ENCODE assay signal across 16 cellular contexts in the genomic region with DNA sequence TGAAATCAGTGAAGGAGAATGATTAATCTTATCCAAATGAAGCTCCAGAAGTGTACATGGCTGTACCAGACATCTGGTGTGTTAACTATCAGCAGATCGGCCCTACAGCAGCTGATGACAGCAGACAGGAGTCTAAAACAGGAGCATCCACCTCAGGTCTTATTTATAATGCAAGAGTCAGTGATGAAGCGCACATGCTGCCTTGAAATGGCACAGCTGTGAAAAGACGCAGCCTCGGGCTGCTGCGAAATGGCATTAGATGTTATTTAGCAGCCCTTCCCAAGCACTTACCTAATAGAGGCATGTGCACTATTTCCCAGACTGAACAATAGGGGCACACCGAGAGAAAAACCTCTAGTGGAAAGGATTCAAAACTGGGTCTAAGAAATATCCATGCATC.
A peak's percentile ranks its signal among the peaks of the same experiment; 100 is the strongest.
DNase-seq lines count a peak whose midpoint lies in the region; ATAC-seq, FAIRE-seq and TF ChIP-seq lines count a peak whose summit lies in the region.
"Had no signal": no experiment of that assay in that cellular context is flagged by ENCODE, and none has a peak within 500 bp of the region (broad histone marks: within the 10 kb centered on the region; RNA-seq: fewer than 3 reads in every experiment).

No MANE protein-coding gene starts in this region.

- H3K27me3 ChIP-seq in BE2C (no peaks in the 10 kb centered on the region), astrocyte (ENCODE audit: insufficient read depth, low read length) (no peaks in the 10 kb centered on the region), neural progenitor cell (no peaks in the 10 kb centered on the region), gastroesophageal sphincter (no peaks in the 10 kb centered on the region)
- H3K27me3 ChIP-seq: MG63 had no signal

- H2AFZ ChIP-seq in astrocyte (ENCODE audit: low read depth, low read length) (peak overlapping the region; percentile 50), neural progenitor cell (replicated peaks) (peak overlapping the region; percentile 73)

- no peak for TF ChIP-seq EP300 in gastroesophageal sphincter (IDR thresholded peaks at IDR 0.05)

- no peak overlapping the region for H3K4me3 Mint-ChIP-seq in astrocyte (ENCODE audit: unreplicated experiment)
- H3K4me3 Mint-ChIP-seq in neural progenitor cell: no peak overlapping the region
- H3K4me3 Mint-ChIP-seq: activated naive CD4-positive, alpha-beta T cell treated with anti-CD3 and anti-CD28 coated beads, Interleukin-2, amount 10 ng/mL, durations not matched to agents 7 days and 5 days had no signal

- no peak for FAIRE-seq in astrocyte (lab: Jason Lieb, UNC)
- FAIRE-seq: endothelial cell of umbilical vein had no signal

- H4K20me1 ChIP-seq in astrocyte (ENCODE audit: insufficient read depth, low read length): no peaks in the 10 kb centered on the region
- H4K20me1 ChIP-seq in neural progenitor cell (ENCODE audit: low read depth): no peaks in the 10 kb centered on the region

- peak; percentile 37 for TF ChIP-seq CTCF in BE2C (IDR thresholded peaks at IDR 0.05; ENCODE audit: low read depth, low read length)
- no peak for TF ChIP-seq CTCF in astrocyte (IDR thresholded peaks at IDR 0.05; ENCODE audit: insufficient read depth, low read depth, low read length)
- TF ChIP-seq CTCF in neural progenitor cell (IDR thresholded peaks at IDR 0.05): no peak
- no peak for TF ChIP-seq CTCF in gastroesophageal sphincter (IDR thresholded peaks at IDR 0.05)

- peak; percentile 87 for DNase-seq in BE2C
- peak; percentile 92 for DNase-seq in NCI-H1694 treated with DMSO at 0.1 percent for 48 hours (lab: John Stamatoyannopoulos, UW)
- no peak for DNase-seq in astrocyte (ENCODE audit: low read depth)
- no peak for DNase-seq in neural progenitor cell (ENCODE audit: low spot score)
- no peak for DNase-seq in foreskin melanocyte
- no peak for DNase-seq in activated effector memory CD4-positive, alpha-beta T cell treated with Interleukin-2 at 50 U/mL for 16 hours
- no peak for DNase-seq in GF-D8 (lab: John Stamatoyannopoulos, UW)
- DNase-seq: activated naive CD4-positive, alpha-beta T cell treated with anti-CD3 and anti-CD28 coated beads, Interleukin-2, amount 10 ng/mL, durations not matched to agents 7 days and 5 days; C1 segment of cervical spinal cord; caudate nucleus; mesendoderm; MG63; NCI-H345 had no signal

- H3K27me3 Mint-ChIP-seq in astrocyte (ENCODE audit: low read depth, unreplicated experiment): no peaks in the 10 kb centered on the region
- no peaks in the 10 kb centered on the region for H3K27me3 Mint-ChIP-seq in neural progenitor cell (ENCODE audit: insufficient read depth, low read depth)
- H3K27me3 Mint-ChIP-seq: activated naive CD4-positive, alpha-beta T cell treated with anti-CD3 and anti-CD28 coated beads, Interleukin-2, amount 10 ng/mL, durations not matched to agents 7 days and 5 days had no signal

- H3K9ac ChIP-seq in astrocyte (ENCODE audit: low read length) (no peak overlapping the region), neural progenitor cell (no peak overlapping the region)

- H3K4me1 ChIP-seq in BE2C (peaks cover 12% of the 10 kb centered on the region; the same call in 1 of the 2 replicates), astrocyte (ENCODE audit: insufficient read depth, low read length) (peaks cover 15% of the 10 kb centered on the region), neural progenitor cell (peaks cover 12% of the 10 kb centered on the region), gastroesophageal sphincter (no peaks in the 10 kb centered on the region)

- H3K27ac Mint-ChIP-seq in astrocyte (ENCODE audit: unreplicated experiment) (peak overlapping the region; percentile 22), neural progenitor cell (no peak overlapping the region)
- H3K27ac Mint-ChIP-seq: activated naive CD4-positive, alpha-beta T cell treated with anti-CD3 and anti-CD28 coated beads, Interleukin-2, amount 10 ng/mL, durations not matched to agents 7 days and 5 days had no signal

- H3K9me3 Mint-ChIP-seq in astrocyte (ENCODE audit: unreplicated experiment): peaks cover 2% of the 10 kb centered on the region
- no peaks in the 10 kb centered on the region for H3K9me3 Mint-ChIP-seq in neural progenitor cell

- no peak overlapping the region for H3K27ac ChIP-seq in astrocyte (ENCODE audit: low read depth, low read length)
- H3K27ac ChIP-seq in neural progenitor cell: no peak overlapping the region
- H3K27ac ChIP-seq in gastroesophageal sphincter: no peak overlapping the region

- H3K4me3 ChIP-seq in BE2C (ENCODE audit: low read depth, low read length) (peak overlapping the region; percentile 32), astrocyte (ENCODE audit: insufficient read depth, low read depth, low read length) (no peak overlapping the region), neural progenitor cell (no peak overlapping the region), gastroesophageal sphincter (no peak overlapping the region)
- H3K4me3 ChIP-seq: MG63 had no signal

- no peaks in the 10 kb centered on the region for H3K36me3 ChIP-seq in BE2C
- no peaks in the 10 kb centered on the region for H3K36me3 ChIP-seq in astrocyte (ENCODE audit: insufficient read depth, low read length)
- H3K36me3 ChIP-seq in neural progenitor cell: no peaks in the 10 kb centered on the region
- H3K36me3 ChIP-seq in gastroesophageal sphincter: no peaks in the 10 kb centered on the region
- H3K36me3 ChIP-seq: MG63 had no signal

- peaks cover 29% of the 10 kb centered on the region for H3K4me1 Mint-ChIP-seq in astrocyte (ENCODE audit: low read depth, unreplicated experiment)
- H3K4me1 Mint-ChIP-seq in neural progenitor cell: no peaks in the 10 kb centered on the region

- TF ChIP-seq POLR2A in gastroesophageal sphincter (IDR thresholded peaks at IDR 0.05): no peak

- H3K9me3 ChIP-seq in BE2C: no peaks in the 10 kb centered on the region
- H3K9me3 ChIP-seq in astrocyte (ENCODE audit: insufficient read depth, low read depth, low read length): no peaks in the 10 kb centered on the region
- no peaks in the 10 kb centered on the region for H3K9me3 ChIP-seq in neural progenitor cell (ENCODE audit: low read depth)
- H3K9me3 ChIP-seq in gastroesophageal sphincter: no peaks in the 10 kb centered on the region
- H3K9me3 ChIP-seq: MG63 had no signal

- no peak for ATAC-seq in gastroesophageal sphincter
- ATAC-seq: HCT116 had no signal

- peak overlapping the region; percentile 44 for H3K4me2 ChIP-seq in astrocyte (ENCODE audit: low read length)
- H3K4me2 ChIP-seq in neural progenitor cell: no peak overlapping the region

- WGBS in gastroesophageal sphincter (ENCODE audit: low coverage in 1 of 2), 2 donors: 30 to 44% methylated on average over 1 to 3 of the region's 6 CpGs

- H3F3A ChIP-seq in neural progenitor cell (ENCODE audit: low read depth): no peaks in the 10 kb centered on the region

- H3K36me3 Mint-ChIP-seq in astrocyte (ENCODE audit: low read depth, unreplicated experiment) (no peaks in the 10 kb centered on the region), neural progenitor cell (no peaks in the 10 kb centered on the region)

- H3K79me2 ChIP-seq in astrocyte (ENCODE audit: insufficient read depth, low read length) (no peaks in the 10 kb centered on the region), neural progenitor cell (ENCODE audit: low read depth) (no peaks in the 10 kb centered on the region)

Comparison
In these comparisons a context has a peak if more than half of its experiments do, and no peak if none do; other contexts are left out.
1. DNase-seq: peak in BE2C (single experiment) and NCI-H1694 treated with DMSO at 0.1 percent for 48 hours (single experiment); none in astrocyte (single experiment), neural progenitor cell (single experiment), foreskin melanocyte (single experiment), activated effector memory CD4-positive, alpha-beta T cell treated with Interleukin-2 at 50 U/mL for 16 hours (single experiment) and GF-D8 (single experiment).